In the genomic region with DNA sequence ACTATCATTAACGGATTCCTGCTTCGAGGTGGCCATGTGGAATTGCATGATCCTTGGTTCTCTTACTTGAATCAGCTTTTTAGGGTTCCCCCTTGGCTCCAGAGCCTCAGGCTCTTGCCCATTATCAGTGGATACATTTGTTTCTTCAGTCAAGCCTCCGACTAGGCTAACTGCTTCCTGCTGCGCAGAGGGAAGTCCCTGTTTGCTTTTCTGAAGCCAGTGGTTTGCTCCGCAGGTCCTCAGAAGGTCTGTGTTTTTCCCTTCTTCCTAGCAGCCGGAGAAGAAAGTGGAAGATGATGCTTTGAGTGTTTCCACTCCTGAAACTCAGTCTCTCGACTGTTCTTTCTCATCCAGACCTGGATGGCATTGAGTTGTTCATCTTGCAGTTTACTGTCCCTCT, we compare ENCODE assay signal across 22 cellular contexts.
"Had no signal": no experiment of that assay in that cellular context is flagged by ENCODE, and none has a peak within 500 bp of the region (broad histone marks: within the 10 kb centered on the region; RNA-seq: fewer than 3 reads in every experiment).

No MANE protein-coding gene starts in this region.

- H3K4me1 Mint-ChIP-seq: naive B cell had no signal

- DNase-seq: activated CD4-positive, alpha-beta T cell treated with anti-CD3 and anti-CD28 coated beads, Interleukin-2, amount 50 U/mL, for 4 hours; activated gamma-delta T cell treated with Interleukin-2 at 50 U/mL for 16 hours; amniotic stem cell; cerebellar nuclear complex; dermis blood vessel endothelial cell; effector memory CD8-positive, alpha-beta T cell; foreskin keratinocyte; glutamatergic neuron; islet precursor cell; left lung; mammary epithelial cell; naive B cell; SJCRH30; stimulated activated naive CD8-positive, alpha-beta T cell treated with anti-CD3 and anti-CD28 coated beads, Interleukin-15, Interleukin-2, amounts not matched to agents 100 U/mL and 50 U/mL, for 24 hours; transverse colon had no signal

- H3K36me3 ChIP-seq: breast epithelium, left lung, neutrophil, SJCRH30, transverse colon had no signal

- H3K9me3 ChIP-seq: breast epithelium, left lung, neutrophil, SJCRH30, transverse colon had no signal

- ATAC-seq: activated CD4-positive, CD25-positive, alpha-beta regulatory T cell treated with anti-CD3 and anti-CD28 coated beads, Interleukin-2, amount 50 U/mL, for 24 hours; effector memory CD8-positive, alpha-beta T cell; foreskin keratinocyte; left lung; stimulated activated naive CD8-positive, alpha-beta T cell treated with anti-CD3 and anti-CD28 coated beads, Interleukin-15, Interleukin-2, amounts not matched to agents 100 U/mL and 50 U/mL, for 24 hours had no signal

- H3K4me1 ChIP-seq: breast epithelium, foreskin keratinocyte, SJCRH30, transverse colon had no signal

- H3K4me3 Mint-ChIP-seq: activated naive CD8-positive, alpha-beta T cell; activated T-helper 1 cell treated with anti-CD3 and anti-CD28 coated beads, Interleukin-12 subunit alpha, Interleukin-12 subunit beta, Interleukin-2, Interleukin-4 antibody, amounts not matched to agents 30 ng/mL and 10 ng/mL and 1 ng/mL, durations not matched to agents 14 hours and 24 hours and 36 hours; effector memory CD8-positive, alpha-beta T cell; T-helper 1 cell treated with Interleukin-12 subunit alpha and Interleukin-12 subunit beta and Interleukin-4 antibody, amounts not matched to agents 30 μg/mL and 1 μg/mL, for 36 hours had no signal

- H3K9me3 Mint-ChIP-seq: activated T-helper 1 cell treated with anti-CD3 and anti-CD28 coated beads, Interleukin-12 subunit alpha, Interleukin-12 subunit beta, Interleukin-2, Interleukin-4 antibody, amounts not matched to agents 30 ng/mL and 10 ng/mL and 1 ng/mL, durations not matched to agents 14 hours and 24 hours and 36 hours; effector memory CD8-positive, alpha-beta T cell; naive B cell; T-helper 1 cell treated with Interleukin-12 subunit alpha and Interleukin-12 subunit beta and Interleukin-4 antibody, amounts not matched to agents 30 μg/mL and 1 μg/mL, for 36 hours had no signal

- H3K27me3 Mint-ChIP-seq: activated naive CD8-positive, alpha-beta T cell; effector memory CD8-positive, alpha-beta T cell; naive B cell had no signal

- H3K4me3 ChIP-seq: breast epithelium, left lung, SJCRH30, transverse colon had no signal

- H3K27ac ChIP-seq: epithelial cell of prostate, foreskin keratinocyte, left lung, neutrophil, SJCRH30, transverse colon had no signal

- H3K27me3 ChIP-seq: breast epithelium, foreskin keratinocyte, left lung, neutrophil, SJCRH30, transverse colon had no signal

- H3K27ac Mint-ChIP-seq: activated naive CD8-positive, alpha-beta T cell; activated T-helper 1 cell treated with anti-CD3 and anti-CD28 coated beads, Interleukin-12 subunit alpha, Interleukin-12 subunit beta, Interleukin-2, Interleukin-4 antibody, amounts not matched to agents 30 ng/mL and 10 ng/mL and 1 ng/mL, durations not matched to agents 14 hours and 24 hours and 36 hours; effector memory CD8-positive, alpha-beta T cell; naive B cell; T-helper 1 cell treated with Interleukin-12 subunit alpha and Interleukin-12 subunit beta and Interleukin-4 antibody, amounts not matched to agents 30 μg/mL and 1 μg/mL, for 36 hours had no signal
